8 cellular contexts compared by ENCODE assay signal in the genomic region with DNA sequence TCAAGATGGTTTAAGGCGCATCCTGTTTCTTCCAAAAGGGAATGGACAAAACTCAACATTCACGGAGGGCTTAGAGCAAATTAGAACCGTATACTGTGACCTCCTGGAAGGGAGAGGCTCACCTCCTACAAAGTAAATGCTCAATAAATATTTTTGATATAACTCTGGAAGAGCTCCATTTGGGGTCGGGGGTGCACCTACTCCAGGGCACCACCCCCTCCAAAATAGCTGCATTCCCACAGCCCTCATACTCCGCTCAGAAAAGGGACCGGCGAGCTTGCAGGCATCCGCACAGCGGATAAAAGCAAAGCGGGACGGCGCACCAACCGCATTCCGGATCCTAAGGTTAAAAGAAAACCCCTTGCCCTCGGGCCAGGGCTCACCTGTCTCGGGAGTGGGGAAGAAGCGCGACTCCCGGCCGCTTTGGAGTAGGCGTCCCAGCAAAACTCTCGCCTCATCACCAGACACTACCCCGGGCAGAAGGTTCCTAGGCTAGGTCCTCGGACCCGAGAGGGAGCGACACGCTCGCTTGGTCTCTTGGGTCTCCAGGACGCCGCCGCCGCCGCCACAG. TPM values are rescaled to one million over a fixed set of nuclear protein-coding genes. Genes with fewer than 3 reads are reported as not detected.
DNase-seq lines count a peak whose midpoint lies in the region; TF ChIP-seq lines count a peak whose summit lies in the region.

No MANE protein-coding gene starts in this region.

- peaks cover 30% of the 10 kb centered on the region for H3K4me1 Mint-ChIP-seq in T-helper 2 cell treated with Interferon-gamma antibody and Interleukin-4, amounts not matched to agents 5 μg/mL and 100 μg/mL, for 36 hours (ENCODE audit: low read depth)

- no peak for TF ChIP-seq CTCF in RWPE1 (conservative IDR thresholded peaks at IDR 0.05; ENCODE audit: low read depth)
- TF ChIP-seq CTCF in esophagus squamous epithelium (IDR thresholded peaks at IDR 0.05) = no peak
- TF ChIP-seq CTCF in parathyroid adenoma (IDR thresholded peaks at IDR 0.05) = no peak

- no peak overlapping the region for H3K9ac ChIP-seq in parathyroid adenoma

- H3K79me2 ChIP-seq in parathyroid adenoma = peaks cover 38% of the 10 kb centered on the region

- peak overlapping the region; percentile 82 for H2AFZ ChIP-seq in parathyroid adenoma

- H3K27ac Mint-ChIP-seq in T-helper 2 cell treated with Interferon-gamma antibody and Interleukin-4, amounts not matched to agents 5 μg/mL and 100 μg/mL, for 36 hours = peak overlapping the region; percentile 93

- peaks cover 3% of the 10 kb centered on the region for H3K36me3 Mint-ChIP-seq in T-helper 2 cell treated with Interferon-gamma antibody and Interleukin-4, amounts not matched to agents 5 μg/mL and 100 μg/mL, for 36 hours (ENCODE audit: low read depth)

- no peak for DNase-seq in T-helper 2 cell treated with Interferon-gamma antibody and Interleukin-4, amounts not matched to agents 5 μg/mL and 100 μg/mL, for 36 hours (ENCODE audit: low spot score)
- no peak for DNase-seq in T-helper 2 cell
- DNase-seq in RWPE1 (ENCODE audit: low spot score) = no peak
- DNase-seq in esophagus squamous epithelium (lab: John Stamatoyannopoulos, UW) = no peak
- no peak for DNase-seq in NCI-H524 (lab: John Stamatoyannopoulos, UW)
- no peak for DNase-seq in NCI-H748 (lab: John Stamatoyannopoulos, UW; ENCODE audit: unreplicated experiment)
- no peak for DNase-seq in GF-D8 (lab: John Stamatoyannopoulos, UW)

- POLR2A ChIA-PET in RWPE1 (lab: Yijun Ruan, JAX; ENCODE audit: low non-redundant PET) = interaction anchor here (0.8 kb wide), 1 partner anchor 13 kb away, joined by 6 read pairs; no protein-coding TSS in a partner anchor

- H3K9me3 ChIP-seq in esophagus squamous epithelium (no peaks in the 10 kb centered on the region), parathyroid adenoma (ENCODE audit: control insufficient read depth, low read length) (no peaks in the 10 kb centered on the region)

- no peak for TF ChIP-seq POLR2A in esophagus squamous epithelium (IDR thresholded peaks at IDR 0.05)

- CTCF ChIA-PET in RWPE1 (lab: Yijun Ruan, JAX) = no interaction called here

- H3K36me3 ChIP-seq in esophagus squamous epithelium = peaks cover 0 to 2% (median 0%) of the 10 kb centered on the region in 3 donors
- H3K36me3 ChIP-seq in parathyroid adenoma (ENCODE audit: control insufficient read depth, insufficient read depth, low read length) = no peaks in the 10 kb centered on the region

- no peaks in the 10 kb centered on the region for H3K27me3 ChIP-seq in esophagus squamous epithelium
- no peaks in the 10 kb centered on the region for H3K27me3 ChIP-seq in parathyroid adenoma (ENCODE audit: control insufficient read depth, insufficient read depth, low read length)

- H3K4me1 ChIP-seq in esophagus squamous epithelium = peaks cover 3 to 37% (median 14%) of the 10 kb centered on the region in 3 donors
- H3K4me1 ChIP-seq in parathyroid adenoma = no peaks in the 10 kb centered on the region

- no peaks in the 10 kb centered on the region for H3K27me3 Mint-ChIP-seq in T-helper 2 cell treated with Interferon-gamma antibody and Interleukin-4, amounts not matched to agents 5 μg/mL and 100 μg/mL, for 36 hours (ENCODE audit: low read depth)

- no peaks in the 10 kb centered on the region for H3K9me3 Mint-ChIP-seq in T-helper 2 cell treated with Interferon-gamma antibody and Interleukin-4, amounts not matched to agents 5 μg/mL and 100 μg/mL, for 36 hours

- H3K27ac ChIP-seq in RWPE1 (peak overlapping the region; percentile 88), esophagus squamous epithelium (peak overlapping the region; percentile 83 to 93 (median 88)), parathyroid adenoma (peak overlapping the region; percentile 95)

- H3K4me3 Mint-ChIP-seq in T-helper 2 cell treated with Interferon-gamma antibody and Interleukin-4, amounts not matched to agents 5 μg/mL and 100 μg/mL, for 36 hours = peak overlapping the region; percentile 89

- peak overlapping the region; percentile 79 for H3K4me2 ChIP-seq in parathyroid adenoma (ENCODE audit: low read length)

- intact Hi-C loops in esophagus squamous epithelium (cut with DNase I) = no loop called here

- peak overlapping the region; percentile 74 to 88 (median 80) for H3K4me3 ChIP-seq in esophagus squamous epithelium
- H3K4me3 ChIP-seq in parathyroid adenoma (ENCODE audit: low read depth, low read length) = peak overlapping the region; percentile 93

- 1 to 3% methylated on average over 8 to 18 of the region's 33 CpGs for WGBS in esophagus squamous epithelium, 2 donors

RNA-seq across cellular contexts. Expression of a gene that starts 0.4 kb away (rescaled TPM):
- 1 to 10 TPM; 3.0 to 9.7 (median 3.8) TPM for total RNA-seq in esophagus squamous epithelium

RNA-seq across cellular contexts. Expression of a gene that starts 0.9 kb away (rescaled TPM):
- 100 to 1,000 TPM in 3 of 4 donors, 10 to 100 TPM in 1; 97.7 to 197 (median 134) TPM for total RNA-seq in esophagus squamous epithelium
